10 cellular contexts compared by ENCODE assay signal in the genomic region with DNA sequence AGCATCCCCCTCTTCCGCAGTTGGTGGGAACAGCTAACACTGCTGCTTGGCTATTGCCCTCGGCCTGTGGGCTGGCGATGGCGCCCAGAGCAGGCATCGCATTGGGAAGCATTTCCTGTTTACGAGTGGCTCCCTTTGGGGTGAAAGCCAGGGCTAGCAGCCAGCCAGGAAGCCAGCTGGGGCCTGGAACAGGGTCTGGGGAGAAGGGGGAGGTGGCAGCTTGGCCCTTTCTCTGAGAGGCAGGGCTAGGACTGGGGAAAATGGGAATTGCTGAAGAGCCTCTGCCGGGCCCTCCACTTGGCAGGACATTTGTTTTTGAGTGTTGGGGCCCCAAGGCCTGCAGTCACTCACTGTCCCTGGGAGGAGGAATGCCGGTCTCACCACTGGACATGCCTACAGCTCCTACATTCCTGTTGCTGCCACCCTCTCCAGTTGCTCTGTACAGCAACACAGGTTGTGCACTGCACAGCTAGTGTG. TPM values are rescaled to one million over a fixed set of nuclear protein-coding genes. Genes with fewer than 3 reads are reported as not detected.
DNase-seq lines count a peak whose midpoint lies in the region; ATAC-seq and TF ChIP-seq lines count a peak whose summit lies in the region.
"Had no signal": no experiment of that assay in that cellular context is flagged by ENCODE, and none has a peak within 500 bp of the region (broad histone marks: within the 10 kb centered on the region; RNA-seq: fewer than 3 reads in every experiment).

No MANE protein-coding gene starts in this region.

- H3K4me1 ChIP-seq in stomach = peaks cover 85 to 96% (median 89%) of the 10 kb centered on the region in 4 donors

- no peak for TF ChIP-seq EP300 in stomach (IDR thresholded peaks at IDR 0.05)

- 38 to 60% (median 48%) methylated on average over 6 to 8 of the region's 8 CpGs for WGBS in stomach, 5 donors

- no peak for TF ChIP-seq POLR2A in stomach (IDR thresholded peaks at IDR 0.05)

- DNase-seq in H4 (ENCODE audit: low spot score) (peak; percentile 78), cerebellar nuclear complex (lab: John Stamatoyannopoulos, UW) (peak; percentile 27 to 65), iris pigment epithelial cell (ENCODE audit: low read depth) (peak; percentile 42), stomach (peak; percentile 57), NK-92 (lab: John Stamatoyannopoulos, UW; ENCODE audit: unreplicated experiment) (no peak)
- DNase-seq: central memory CD4-positive, alpha-beta T cell had no signal

- no peak overlapping the region for H3K4me3 ChIP-seq in stomach

- H3K9me3 ChIP-seq in stomach = no peaks in the 10 kb centered on the region
- H3K9me3 ChIP-seq: neutrophil had no signal

- no peak for TF ChIP-seq CTCF in stomach (IDR thresholded peaks at IDR 0.05)

- peak overlapping the region; percentile 63 to 95 (median 85) for H3K27ac ChIP-seq in stomach
- H3K27ac ChIP-seq: neutrophil had no signal

- intact Hi-C loops in stomach (cut with DNase I; ENCODE audit: low total_unique reads) = no loop called here

- H3K36me3 ChIP-seq in stomach = peaks cover 0 to 8% (median 0%) of the 10 kb centered on the region in 4 donors

- no peak for ATAC-seq in GM21619 (IDR thresholded peaks at IDR 0.05; ENCODE audit: unreplicated experiment)
- no peak for ATAC-seq in GM21737 (IDR thresholded peaks at IDR 0.05; ENCODE audit: unreplicated experiment)
- ATAC-seq in HG03095 (IDR thresholded peaks at IDR 0.05; ENCODE audit: unreplicated experiment) = no peak

- peaks cover 0 to 11% (median 0%) of the 10 kb centered on the region in 3 donors for H3K27me3 ChIP-seq in stomach

RNA-seq across cellular contexts. Expression of a gene that starts 2.5 kb away (rescaled TPM):
- 8.6 and 13.9 TPM in 2 replicates for total RNA-seq in H4 (2014; rRNA removed; shearing (Covaris generic))
- 10 to 100 TPM in 4 of 5 donors, 1 to 10 TPM in 1; 5.8 to 50.7 (median 17.4) TPM for total RNA-seq in stomach
- 10 to 100 TPM; 19.7 to 42.2 (median 33.0) TPM for polyA plus RNA-seq in stomach

RNA-seq across cellular contexts. Expression of a gene that starts 41.9 kb away (rescaled TPM):
- not detected in 2 replicates for total RNA-seq in H4 (2014; rRNA removed; shearing (Covaris generic))
- total RNA-seq in stomach = 1 to 10 TPM in 1 of 5 donors, under 1 TPM in 2, not detected in 2; 0.45 to 2.0 (median 0.87) TPM
- 1 to 10 TPM; 1.5 to 5.9 (median 2.1) TPM for polyA plus RNA-seq in stomach
